In the genomic region with DNA sequence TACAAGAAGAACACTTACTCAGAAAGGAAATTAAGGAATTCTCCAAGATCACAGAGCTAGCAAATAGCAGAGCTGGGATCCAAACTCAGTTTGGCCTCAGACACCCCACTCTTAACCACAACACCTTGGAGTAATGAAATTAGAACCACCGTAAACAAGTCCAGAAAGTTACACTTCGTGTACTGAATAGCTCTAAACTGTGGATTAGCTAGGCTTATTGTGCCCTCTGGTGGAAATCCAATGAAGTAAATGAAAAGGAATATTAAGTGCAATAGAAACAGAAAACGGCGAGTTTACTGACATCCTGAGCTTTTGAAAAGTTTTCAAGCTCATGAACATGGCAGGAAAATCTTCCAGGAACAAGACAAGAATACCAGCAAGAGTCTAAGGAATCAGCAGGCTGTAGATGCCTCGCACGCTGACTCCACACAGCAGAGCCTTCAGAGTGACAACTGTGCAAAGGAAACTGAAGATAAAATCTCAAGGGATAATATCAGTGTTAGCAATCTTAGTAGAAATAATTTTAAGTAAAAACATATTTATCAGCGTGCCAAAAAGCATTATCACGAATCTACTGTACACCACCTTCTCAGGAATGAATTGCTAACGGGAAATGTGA, we compare ENCODE assay signal across 8 cellular contexts. TPM values are rescaled to one million over a fixed set of nuclear protein-coding genes. Genes with fewer than 3 reads are reported as not detected.
DNase-seq lines count a peak whose midpoint lies in the region; ATAC-seq and TF ChIP-seq lines count a peak whose summit lies in the region.

No MANE protein-coding gene starts in this region.

- H3K27ac ChIP-seq in PC-9 (no peak overlapping the region), dorsolateral prefrontal cortex (no peak overlapping the region)

- H3K4me3 ChIP-seq in PC-9 (no peak overlapping the region), dorsolateral prefrontal cortex (peak overlapping the region in 37 of 59 donors; percentile 2 to 55 (median 21)), mucosa of stomach (ENCODE audit: low read length) (no peak overlapping the region)

- no TSS peak for BruUV-seq in PC-9 (replicated peaks; lab: Mats Ljungman, UMichigan)

- H3K27me3 ChIP-seq in PC-9 (ENCODE audit: insufficient read depth, low read depth) (no peaks in the 10 kb centered on the region), dorsolateral prefrontal cortex (peaks cover 0 to 16% (median 0%) of the 10 kb centered on the region in 45 donors), mucosa of stomach (ENCODE audit: control insufficient read depth, insufficient read depth, low read length) (no peaks in the 10 kb centered on the region)

- H3K4me1 ChIP-seq in PC-9 (replicated peaks; ENCODE audit: insufficient read depth) (peaks cover 26% of the 10 kb centered on the region), mucosa of stomach (ENCODE audit: control insufficient read depth, insufficient read depth, low read length) (no peaks in the 10 kb centered on the region)

- no peaks in the 10 kb centered on the region for H3K9me2 ChIP-seq in PC-9 (ENCODE audit: insufficient read depth)

- TF ChIP-seq CTCF in PC-9 (conservative IDR thresholded peaks at IDR 0.05) (peak; percentile 82), dorsolateral prefrontal cortex (IDR thresholded peaks at IDR 0.05 in 54 of 56, conservative IDR thresholded peaks at IDR 0.05 in 2 of 56; ENCODE audit: low read depth in 1 of 56, partially characterized antibody in 56 of 56) (peak; percentile 47 to 90 (median 71))

- DNase-seq in NCI-H1436 (lab: John Stamatoyannopoulos, UW) = peak; percentile 44
- DNase-seq in NCI-H1436 treated with DMSO at 0.1 percent for 48 hours (lab: John Stamatoyannopoulos, UW) = no peak
- no peak for DNase-seq in PC-9
- DNase-seq in dorsolateral prefrontal cortex = peak in 1 of 10 donors; percentile 11
- no peak for DNase-seq in NK-92 treated with Interleukin-12 subunit alpha and Interleukin-12 subunit beta, amount 100 ng/mL, for 24 hours (lab: John Stamatoyannopoulos, UW)

- peak overlapping the region; percentile 13 for H3K9ac ChIP-seq in mucosa of stomach (ENCODE audit: low read length)

- CTCF ChIA-PET in PC-9 (lab: Charles Lee) = interaction anchor here (0.7 to 1.1 kb wide), 7 partner anchors 8 to 605 kb away, joined by 3 to 13 read pairs (median 6); no protein-coding TSS in a partner anchor

- H2AFZ ChIP-seq in PC-9 = peak overlapping the region; percentile 71; the same call in 1 of the 2 replicates

- H3K9me3 ChIP-seq in PC-9 (ENCODE audit: insufficient read depth, low read depth) = no peaks in the 10 kb centered on the region
- no peaks in the 10 kb centered on the region for H3K9me3 ChIP-seq in mucosa of stomach (ENCODE audit: control insufficient read depth, low read length)

- no peaks in the 10 kb centered on the region for H3K79me2 ChIP-seq in PC-9 (ENCODE audit: low read depth)

- intact Hi-C loops in PC-9 (cut with micrococcal nuclease; ENCODE audit: unreplicated experiment) (loop anchor here (1.0 to 10.0 kb wide), 5 partner anchors 84 to 673 kb away; no protein-coding TSS in a partner anchor), dorsolateral prefrontal cortex (cut with DNase I) (loop anchor here (5.0 to 10.0 kb wide), 4 partner anchors 86 to 456 kb away; partner anchors contain the start of gene VIP (in 1 of the 2))

- no peaks in the 10 kb centered on the region for H4K20me1 ChIP-seq in PC-9 (ENCODE audit: insufficient read depth)

- H3K36me3 ChIP-seq in PC-9 (ENCODE audit: low read depth) (no peaks in the 10 kb centered on the region), mucosa of stomach (ENCODE audit: control insufficient read depth, insufficient read depth, low read length) (no peaks in the 10 kb centered on the region)

- ATAC-seq in GM19467 (IDR thresholded peaks at IDR 0.05; ENCODE audit: unreplicated experiment) (peak; percentile 73), HG03469 (IDR thresholded peaks at IDR 0.05; ENCODE audit: unreplicated experiment) (peak; percentile 76)

- peaks cover 18% of the 10 kb centered on the region for H3F3A ChIP-seq in PC-9 (ENCODE audit: insufficient read depth, low read depth)

- H3K4me2 ChIP-seq in PC-9 = peak overlapping the region; percentile 39

- POLR2A ChIA-PET in PC-9 (lab: Charles Lee; ENCODE audit: unreplicated experiment) = interaction anchor here (0.7 kb wide), 1 partner anchor 35 kb away, joined by 5 read pairs; the partner anchor contains the start of gene FBXO5

RNA-seq across cellular contexts. Expression of gene FBXO5, which starts 34.6 kb away (rescaled TPM):
- total RNA-seq in PC-9 (2021) (14.8 and 20.6 TPM in 2 replicates), dorsolateral prefrontal cortex (1 to 10 TPM; 1.0 to 4.6 (median 2.7) TPM)

RNA-seq across cellular contexts. Expression of gene MTRF1L, which starts 54.2 kb away (rescaled TPM):
- total RNA-seq in PC-9 (2021) (5.7 and 8.0 TPM in 2 replicates), dorsolateral prefrontal cortex (10 to 100 TPM; 13.7 to 29.4 (median 20.7) TPM)

Comparison
In these comparisons a context has a peak if more than half of its experiments do, and no peak if none do; other contexts are left out.
1. H3K4me3 ChIP-seq: peak in dorsolateral prefrontal cortex (37 of 59); none in PC-9 (single experiment) and mucosa of stomach (single experiment).